13 cellular contexts compared by ENCODE assay signal in genomic region chr3:1380926-1381646, GRCh38.
DNase-seq lines count a peak whose midpoint lies in the region; ATAC-seq, FAIRE-seq and TF ChIP-seq lines count a peak whose summit lies in the region.
"Had no signal": no experiment of that assay in that cellular context is flagged by ENCODE, and none has a peak within 500 bp of the region (broad histone marks: within the 10 kb centered on the region; RNA-seq: fewer than 3 reads in every experiment).

No MANE protein-coding gene starts in this region.

- no peaks in the 10 kb centered on the region for H4K20me1 ChIP-seq in OCI-LY3 (ENCODE audit: insufficient read depth, low read length)

- peak; percentile 75 for FAIRE-seq in GM12892 (lab: Jason Lieb, UNC)
- FAIRE-seq: keratinocyte had no signal

- peak; percentile 54 for ATAC-seq in HG03064 (IDR thresholded peaks at IDR 0.05; ENCODE audit: low read depth, unreplicated experiment)
- ATAC-seq: effector memory CD8-positive, alpha-beta T cell had no signal

- DNase-seq in GM12892 (ENCODE audit: insufficient read length) (no peak), GM20000 (ENCODE audit: low spot score) (peak; percentile 29), activated gamma-delta T cell treated with Interleukin-2 at 50 U/mL for 16 hours (no peak), LoVo (ENCODE audit: low spot score) (no peak), T-helper 1 cell (no peak), testis (no peak)
- DNase-seq: activated naive CD8-positive, alpha-beta T cell treated with anti-CD3 and anti-CD28 coated beads for 36 hours; CD4-positive, CD25-positive, alpha-beta regulatory T cell; effector memory CD8-positive, alpha-beta T cell; HCEC 1CT had no signal

- no peaks in the 10 kb centered on the region for H3K79me2 ChIP-seq in OCI-LY3 (ENCODE audit: low read length)

- H3K27me3 ChIP-seq in OCI-LY3 (ENCODE audit: low read depth, low read length) (no peaks in the 10 kb centered on the region), testis (no peaks in the 10 kb centered on the region)

- H3K27ac ChIP-seq in OCI-LY3 (ENCODE audit: low read length) = peak overlapping the region; percentile 100
- no peak overlapping the region for H3K27ac ChIP-seq in testis

- H3K36me3 ChIP-seq in OCI-LY3 (replicated peaks; ENCODE audit: low read depth, low read length) (peaks cover 66% of the 10 kb centered on the region), testis (ENCODE audit: low read depth, missing control alignments) (no peaks in the 10 kb centered on the region)

- no peak for TF ChIP-seq POLR2A in GM12892 (IDR thresholded peaks at IDR 0.05; ENCODE audit: low read depth, low read length)
- no peak for TF ChIP-seq POLR2A in testis (IDR thresholded peaks at IDR 0.05)

- intact Hi-C loops in testis (cut with DNase I; ENCODE audit: low total_unique reads) = no loop called here

- H3K4me3 ChIP-seq in OCI-LY3 (ENCODE audit: low read length) (peak overlapping the region; percentile 59), testis (no peak overlapping the region)

- H3K4me2 ChIP-seq in OCI-LY3 (ENCODE audit: low read length) = peak overlapping the region; percentile 75

- 67 to 77% methylated on average over 8 of the region's 8 CpGs for WGBS in testis, 2 donors

- H3K4me1 ChIP-seq in OCI-LY3 (ENCODE audit: low read length) = peaks cover 62% of the 10 kb centered on the region
- no peaks in the 10 kb centered on the region for H3K4me1 ChIP-seq in testis

- no peak for TF ChIP-seq CTCF in GM20000 (IDR thresholded peaks at IDR 0.05; ENCODE audit: extremely low read depth, missing control alignments)
- no peak for TF ChIP-seq CTCF in OCI-LY3 (IDR thresholded peaks at IDR 0.05; ENCODE audit: low read depth, low read length)
- no peak for TF ChIP-seq CTCF in testis (IDR thresholded peaks at IDR 0.05)

- H2AFZ ChIP-seq in OCI-LY3 (ENCODE audit: low read depth, low read length) = 0 out of 2 replicates have a peak overlapping the region, but pooled peaks have one; percentile 17

- H3K9me3 ChIP-seq in OCI-LY3 (ENCODE audit: insufficient read depth, low read length) (peaks cover 11% of the 10 kb centered on the region; the same call in 1 of the 2 replicates), testis (no peaks in the 10 kb centered on the region)

- H3K9ac ChIP-seq in OCI-LY3 (ENCODE audit: low read length) = peak overlapping the region; percentile 91
